In the genomic region with DNA sequence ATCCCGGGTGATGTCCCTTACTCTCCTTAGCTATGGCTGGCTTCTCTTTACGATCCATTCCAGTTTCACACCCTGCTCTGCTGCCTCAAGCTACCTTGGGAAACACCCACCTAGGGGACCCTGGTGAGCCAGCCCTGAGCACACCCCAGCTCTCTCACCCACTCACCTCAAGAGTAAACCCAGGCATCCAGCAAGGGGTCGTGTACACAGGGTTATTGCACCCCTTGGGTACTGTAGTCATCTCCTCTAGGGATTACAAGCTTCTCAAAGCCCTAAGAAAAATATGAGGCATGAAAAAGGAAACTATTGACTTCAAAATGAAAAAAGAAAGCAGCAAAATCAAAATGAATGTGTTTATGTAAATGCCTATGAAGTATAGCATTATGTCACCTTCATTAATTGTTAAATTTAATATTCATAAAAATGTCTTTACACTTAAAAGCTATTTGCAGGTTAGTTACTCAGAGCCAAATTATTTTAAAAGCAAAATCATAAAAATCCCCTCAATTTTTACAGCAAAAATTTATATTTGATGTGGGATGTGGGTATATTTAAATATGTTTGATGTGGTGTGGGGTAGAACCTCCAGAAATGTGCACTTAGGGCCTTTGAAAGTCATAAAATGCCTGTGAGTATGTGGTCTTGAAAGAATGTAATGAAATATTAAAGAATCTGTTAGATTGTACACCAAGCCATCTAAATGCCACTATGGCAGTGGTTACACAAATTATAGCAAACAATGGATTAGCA, we compare ENCODE assay signal across 32 cellular contexts.
"Had no signal": no experiment of that assay in that cellular context is flagged by ENCODE, and none has a peak within 500 bp of the region (broad histone marks: within the 10 kb centered on the region; RNA-seq: fewer than 3 reads in every experiment).

No MANE protein-coding gene starts in this region.

- H3K27me3 ChIP-seq: ascending aorta, colonic mucosa had no signal

- H3K4me3 Mint-ChIP-seq: activated B cell treated with CpG ODN at 0.5 μM for 24 hours; activated CD4-positive, alpha-beta memory T cell treated with anti-CD3 and anti-CD28 coated beads, Interleukin-2, amount 10 ng/mL, durations not matched to agents 7 days and 5 days; activated CD4-positive, alpha-beta T cell treated with anti-CD3 and anti-CD28 coated beads, Interleukin-2, amount 10 ng/mL, durations not matched to agents 7 days and 5 days; activated naive CD4-positive, alpha-beta T cell treated with anti-CD3 and anti-CD28 coated beads, Interleukin-2, amount 10 ng/mL, durations not matched to agents 7 days and 5 days; activated naive CD8-positive, alpha-beta T cell treated with anti-CD3 and anti-CD28 coated beads, Interleukin-2, amount 10 ng/mL, durations not matched to agents 7 days and 5 days; activated T-cell treated with anti-CD3 and anti-CD28 coated beads, Interleukin-2, amount 50 U/mL, for 24 hours; activated T-cell treated with anti-CD3 and anti-CD28 coated beads, Interleukin-2, amount 50 U/mL, for 72 hours; brain; endodermal cell; T-helper 17 cell; T-helper 2 cell treated with Interferon-gamma antibody and Interleukin-4, amounts not matched to agents 5 μg/mL and 100 μg/mL, for 36 hours had no signal

- H3K4me1 Mint-ChIP-seq: activated B cell treated with CpG ODN at 0.5 μM for 24 hours; activated CD4-positive, alpha-beta memory T cell treated with anti-CD3 and anti-CD28 coated beads, Interleukin-2, amount 10 ng/mL, durations not matched to agents 7 days and 5 days; activated CD4-positive, alpha-beta T cell treated with anti-CD3 and anti-CD28 coated beads, Interleukin-2, amount 10 ng/mL, durations not matched to agents 7 days and 5 days; activated naive CD4-positive, alpha-beta T cell treated with anti-CD3 and anti-CD28 coated beads, Interleukin-2, amount 10 ng/mL, durations not matched to agents 7 days and 5 days; activated naive CD8-positive, alpha-beta T cell treated with anti-CD3 and anti-CD28 coated beads, Interleukin-2, amount 10 ng/mL, durations not matched to agents 7 days and 5 days; brain; endodermal cell; T-helper 17 cell had no signal

- H3K9me3 ChIP-seq: ascending aorta, colonic mucosa had no signal

- H3K36me3 ChIP-seq: ascending aorta, breast epithelium, cardiac muscle cell, colonic mucosa, gastroesophageal sphincter, heart right ventricle, WERI-Rb-1 had no signal

- H3K4me1 ChIP-seq: ascending aorta, breast epithelium, colonic mucosa, foreskin keratinocyte, gastroesophageal sphincter, heart right ventricle had no signal

- H3K27me3 Mint-ChIP-seq: activated CD4-positive, alpha-beta memory T cell treated with anti-CD3 and anti-CD28 coated beads, Interleukin-2, amount 10 ng/mL, durations not matched to agents 7 days and 5 days; activated naive CD4-positive, alpha-beta T cell treated with anti-CD3 and anti-CD28 coated beads, Interleukin-2, amount 10 ng/mL, durations not matched to agents 7 days and 5 days had no signal

- DNase-seq: activated B cell treated with CpG ODN at 0.5 μM for 24 hours; activated CD4-positive, alpha-beta memory T cell treated with anti-CD3 and anti-CD28 coated beads, Interleukin-2, amount 10 ng/mL, durations not matched to agents 7 days and 5 days; activated CD4-positive, alpha-beta T cell treated with anti-CD3 and anti-CD28 coated beads, Interleukin-2, amount 10 ng/mL, durations not matched to agents 7 days and 5 days; activated CD4-positive, alpha-beta T cell treated with anti-CD3 and anti-CD28 coated beads, Interleukin-2, amount 50 U/mL, for 4 hours; activated CD8-positive, alpha-beta memory T cell treated with anti-CD3 and anti-CD28 coated beads, Interleukin-2, amount 50 U/mL, for 48 hours; activated gamma-delta T cell; activated naive CD4-positive, alpha-beta T cell; activated naive CD4-positive, alpha-beta T cell treated with anti-CD3 and anti-CD28 coated beads, Interleukin-2, amount 10 ng/mL, durations not matched to agents 7 days and 5 days; activated naive CD8-positive, alpha-beta T cell treated with anti-CD3 and anti-CD28 coated beads, Interleukin-2, amount 10 ng/mL, durations not matched to agents 7 days and 5 days; activated T-cell treated with anti-CD3 and anti-CD28 coated beads for 4 hours; activated T-cell treated with anti-CD3 and anti-CD28 coated beads, Interleukin-2, amount 50 U/mL, for 24 hours; activated T-cell treated with anti-CD3 and anti-CD28 coated beads, Interleukin-2, amount 50 U/mL, for 72 hours; central memory CD4-positive, alpha-beta T cell; cerebellar nuclear complex; colonic mucosa; effector memory CD4-positive, alpha-beta T cell; endodermal cell; foreskin keratinocyte; heart right ventricle; T-helper 1 cell; T-helper 17 cell; T1000; WERI-Rb-1 had no signal

- H3K36me3 Mint-ChIP-seq: activated naive CD4-positive, alpha-beta T cell treated with anti-CD3 and anti-CD28 coated beads, Interleukin-2, amount 10 ng/mL, durations not matched to agents 7 days and 5 days; activated naive CD4-positive, alpha-beta T cell treated with anti-CD3 and anti-CD28 coated beads, Interleukin-2, amount 50 U/mL, for 72 hours; activated naive CD8-positive, alpha-beta T cell treated with anti-CD3 and anti-CD28 coated beads, Interleukin-2, amount 10 ng/mL, durations not matched to agents 7 days and 5 days; brain had no signal

- H3K27ac ChIP-seq: ascending aorta, breast epithelium, cardiac muscle cell, colonic mucosa, foreskin keratinocyte, gastroesophageal sphincter, heart right ventricle, WERI-Rb-1 had no signal

- H3K27ac Mint-ChIP-seq: activated B cell treated with CpG ODN at 0.5 μM for 24 hours; activated CD4-positive, alpha-beta memory T cell treated with anti-CD3 and anti-CD28 coated beads, Interleukin-2, amount 10 ng/mL, durations not matched to agents 7 days and 5 days; activated CD4-positive, alpha-beta T cell treated with anti-CD3 and anti-CD28 coated beads, Interleukin-2, amount 10 ng/mL, durations not matched to agents 7 days and 5 days; activated naive CD4-positive, alpha-beta T cell treated with anti-CD3 and anti-CD28 coated beads, Interleukin-2, amount 10 ng/mL, durations not matched to agents 7 days and 5 days; activated naive CD4-positive, alpha-beta T cell treated with anti-CD3 and anti-CD28 coated beads, Interleukin-2, amount 50 U/mL, for 72 hours; activated naive CD8-positive, alpha-beta T cell treated with anti-CD3 and anti-CD28 coated beads, Interleukin-2, amount 10 ng/mL, durations not matched to agents 7 days and 5 days; activated T-cell treated with anti-CD3 and anti-CD28 coated beads, Interleukin-2, amount 50 U/mL, for 24 hours; activated T-cell treated with anti-CD3 and anti-CD28 coated beads, Interleukin-2, amount 50 U/mL, for 72 hours; endodermal cell; T-helper 17 cell; T-helper 2 cell treated with Interferon-gamma antibody and Interleukin-4, amounts not matched to agents 5 μg/mL and 100 μg/mL, for 36 hours had no signal

- ATAC-seq: activated CD4-positive, CD25-positive, alpha-beta regulatory T cell treated with anti-CD3 and anti-CD28 coated beads, Interleukin-2, amount 50 U/mL, for 24 hours; activated T-cell treated with anti-CD3 and anti-CD28 coated beads, Interleukin-2, amount 50 U/mL, for 72 hours; esophagus mucosa; foreskin keratinocyte; gastroesophageal sphincter; heart right ventricle; T-helper 17 cell had no signal

- H3K9me3 Mint-ChIP-seq: activated CD4-positive, alpha-beta memory T cell treated with anti-CD3 and anti-CD28 coated beads, Interleukin-2, amount 10 ng/mL, durations not matched to agents 7 days and 5 days; activated CD4-positive, alpha-beta T cell treated with anti-CD3 and anti-CD28 coated beads, Interleukin-2, amount 10 ng/mL, durations not matched to agents 7 days and 5 days; activated naive CD4-positive, alpha-beta T cell treated with anti-CD3 and anti-CD28 coated beads, Interleukin-2, amount 10 ng/mL, durations not matched to agents 7 days and 5 days; activated naive CD8-positive, alpha-beta T cell treated with anti-CD3 and anti-CD28 coated beads, Interleukin-2, amount 10 ng/mL, durations not matched to agents 7 days and 5 days; T-helper 2 cell treated with Interferon-gamma antibody and Interleukin-4, amounts not matched to agents 5 μg/mL and 100 μg/mL, for 36 hours had no signal

- H3K4me3 ChIP-seq: ascending aorta, breast epithelium, cardiac muscle cell, colonic mucosa, gastroesophageal sphincter, heart right ventricle had no signal
